Comparison of ENCODE assay signal across 10 cellular contexts in the genomic region with DNA sequence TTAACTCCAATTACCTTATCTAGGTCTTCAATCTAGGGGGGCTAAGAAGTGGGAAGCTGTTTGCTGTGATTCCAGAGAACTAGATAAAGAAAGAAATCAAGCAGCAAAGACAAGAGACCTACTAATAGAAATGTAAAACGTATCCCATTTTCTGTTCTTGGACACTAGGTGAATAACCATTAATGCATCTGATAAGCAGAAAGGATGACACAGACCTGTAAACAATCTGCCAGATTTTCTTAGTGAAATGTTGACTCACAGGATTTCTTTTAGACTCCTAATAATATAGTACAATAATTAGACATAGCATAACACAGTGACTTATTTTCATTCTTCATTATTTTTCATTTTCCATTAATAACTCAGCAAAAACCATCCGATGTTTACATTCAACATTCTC. TPM values are rescaled to one million over a fixed set of nuclear protein-coding genes. Genes with fewer than 3 reads are reported as not detected.
DNase-seq lines count a peak whose midpoint lies in the region; ATAC-seq and TF ChIP-seq lines count a peak whose summit lies in the region.
"Had no signal": no experiment of that assay in that cellular context is flagged by ENCODE, and none has a peak within 500 bp of the region (broad histone marks: within the 10 kb centered on the region; RNA-seq: fewer than 3 reads in every experiment).

No MANE protein-coding gene starts in this region.

- intact Hi-C loops in PC-9 (cut with micrococcal nuclease; ENCODE audit: unreplicated experiment) = no loop called here
- intact Hi-C loops in dorsolateral prefrontal cortex (cut with DNase I) = loop anchor here in 1 of 2 donors (2.0 kb wide), 1 partner anchor 64 kb away; no protein-coding TSS in a partner anchor

- peaks cover 12% of the 10 kb centered on the region for H3K27me3 Mint-ChIP-seq in neural crest cell (ENCODE audit: low read depth)

- BruUV-seq in PC-9 (replicated peaks; lab: Mats Ljungman, UMichigan) = TSS peak; percentile 6

- H3K4me2 ChIP-seq in GM23248 (ENCODE audit: unreplicated experiment) = peak overlapping the region; percentile 92
- peak overlapping the region; percentile 89 for H3K4me2 ChIP-seq in PC-9

- TF ChIP-seq CTCF in PC-9 (conservative IDR thresholded peaks at IDR 0.05) = no peak
- no peak for TF ChIP-seq CTCF in dorsolateral prefrontal cortex (IDR thresholded peaks at IDR 0.05 in 54 of 56, conservative IDR thresholded peaks at IDR 0.05 in 2 of 56; ENCODE audit: low read depth in 1 of 56, partially characterized antibody in 56 of 56)
- TF ChIP-seq CTCF in neural crest cell (conservative IDR thresholded peaks at IDR 0.05) = no peak

- H3K4me1 ChIP-seq in GM23248 (ENCODE audit: insufficient read depth) (peaks cover 7% of the 10 kb centered on the region), PC-9 (replicated peaks; ENCODE audit: insufficient read depth) (peaks cover 19% of the 10 kb centered on the region)

- H4K20me1 ChIP-seq in GM23248 (ENCODE audit: insufficient read depth) (no peaks in the 10 kb centered on the region), PC-9 (ENCODE audit: insufficient read depth) (no peaks in the 10 kb centered on the region)

- peak overlapping the region; percentile 83 for H3K9ac ChIP-seq in GM23248

- no peak overlapping the region for H3K27ac Mint-ChIP-seq in neural crest cell (ENCODE audit: unreplicated experiment)

- in situ Hi-C loops in GM23248 (cut with MboI) = no loop called here
- in situ Hi-C loops in KBM-7 (cut with MboI; ENCODE audit: low pct_unique_long_range_greater_than_20kb, low sequenced_read_pairs) = no loop called here

- CTCF ChIA-PET in PC-9 (lab: Charles Lee) = no interaction called here

- no peaks in the 10 kb centered on the region for H3K27me3 ChIP-seq in GM23248 (replicated peaks; ENCODE audit: insufficient read depth)
- no peaks in the 10 kb centered on the region for H3K27me3 ChIP-seq in PC-9 (ENCODE audit: insufficient read depth, low read depth)
- no peaks in the 10 kb centered on the region for H3K27me3 ChIP-seq in dorsolateral prefrontal cortex
- H3K27me3 ChIP-seq: esophagus muscularis mucosa had no signal

- peak overlapping the region; percentile 93 for H3K4me3 Mint-ChIP-seq in neural crest cell

- WGBS in GM23248 (ENCODE audit: low coverage in 1 of 2, low lambda C conversion rate in 2 of 2, missing lambda C conversion rate in 2 of 2), 2 experiments = 31 to 34% methylated on average over 2 of the region's 2 CpGs

- DNase-seq in GM23248 = peak; percentile 60
- no peak for DNase-seq in PC-9
- no peak for DNase-seq in dorsolateral prefrontal cortex
- DNase-seq in neural crest cell (ENCODE audit: low read depth, low spot score) = no peak
- no peak for DNase-seq in KBM-7
- DNase-seq in NCI-H345 treated with DMSO at 0.1 percent for 48 hours (lab: John Stamatoyannopoulos, UW; ENCODE audit: unreplicated experiment) = no peak
- no peak for DNase-seq in NOMO-1 treated with DMSO at 0.1 percent for 48 hours (lab: John Stamatoyannopoulos, UW; ENCODE audit: unreplicated experiment)
- DNase-seq: activated CD4-positive, alpha-beta T cell treated with anti-CD3 and anti-CD28 coated beads, Interleukin-2, amount 50 U/mL, for 48 hours had no signal

- H3K9me2 ChIP-seq in GM23248 (ENCODE audit: insufficient read depth) (no peaks in the 10 kb centered on the region), PC-9 (ENCODE audit: insufficient read depth) (no peaks in the 10 kb centered on the region)

- H3K27ac ChIP-seq in GM23248 (no peak overlapping the region), PC-9 (no peak overlapping the region), dorsolateral prefrontal cortex (no peak overlapping the region)

- no peaks in the 10 kb centered on the region for H3K9me3 ChIP-seq in GM23248 (ENCODE audit: low read depth)
- H3K9me3 ChIP-seq in PC-9 (ENCODE audit: insufficient read depth, low read depth) = no peaks in the 10 kb centered on the region
- H3K9me3 ChIP-seq: esophagus muscularis mucosa had no signal

- peak overlapping the region; percentile 87 for H3K4me3 ChIP-seq in GM23248
- peak overlapping the region; percentile 85; the same call in 1 of the 2 replicates for H3K4me3 ChIP-seq in PC-9
- H3K4me3 ChIP-seq in dorsolateral prefrontal cortex = peak overlapping the region in 38 of 59 donors; percentile 75 to 97 (median 88)

- POLR2A ChIA-PET in PC-9 (lab: Charles Lee; ENCODE audit: unreplicated experiment) = no interaction called here

- peaks cover 16% of the 10 kb centered on the region for H3K36me3 Mint-ChIP-seq in neural crest cell (ENCODE audit: low read depth)

- H2AFZ ChIP-seq in GM23248 (peak overlapping the region; percentile 99; the same call in 1 of the 2 replicates), PC-9 (no peak overlapping the region)

- no peaks in the 10 kb centered on the region for H3K36me3 ChIP-seq in GM23248 (ENCODE audit: low read depth)
- H3K36me3 ChIP-seq in PC-9 (ENCODE audit: low read depth) = no peaks in the 10 kb centered on the region

- peaks cover 38% of the 10 kb centered on the region for H3K4me1 Mint-ChIP-seq in neural crest cell

- no peak for ATAC-seq in GM21717 (IDR thresholded peaks at IDR 0.05; ENCODE audit: unreplicated experiment)

- H3K79me2 ChIP-seq in GM23248 (ENCODE audit: insufficient read depth) (peaks cover 27% of the 10 kb centered on the region), PC-9 (ENCODE audit: low read depth) (no peaks in the 10 kb centered on the region; the same call in 1 of the 2 replicates)

- peaks cover 14% of the 10 kb centered on the region for H3F3A ChIP-seq in GM23248 (ENCODE audit: insufficient read depth)
- 0 out of 2 replicates have a peak, but pooled peaks cover 4% of the 10 kb centered on the region for H3F3A ChIP-seq in PC-9 (ENCODE audit: insufficient read depth, low read depth)

- no peaks in the 10 kb centered on the region for H3K9me3 Mint-ChIP-seq in neural crest cell

RNA-seq across cellular contexts. Expression of a gene that starts 1.3 kb away (rescaled TPM):
- 7.3 and 9.1 TPM in 2 replicates for total RNA-seq in GM23248 (2014; rRNA removed; shearing (Covaris generic))
- polyA plus RNA-seq in GM23248 (2016; fragmentation: Nextera tagmentation; extraction: Ambion mirVana) = 2.6 and 3.2 TPM in 2 replicates
- total RNA-seq in PC-9 (2021) (7.4 and 8.2 TPM in 2 replicates), dorsolateral prefrontal cortex (10 to 100 TPM in 111 of 120 experiments, 1 to 10 TPM in 9; 7.1 to 18.1 (median 12.9) TPM), neural crest cell (19.0 and 19.4 TPM in 2 replicates)

RNA-seq across cellular contexts. Expression of a gene that starts 23.9 kb away (rescaled TPM):
- total RNA-seq in GM23248 (2014; rRNA removed; shearing (Covaris generic)) = 0.25 and 0.54 TPM in 2 replicates
- 1.7 and 2.0 TPM in 2 replicates for polyA plus RNA-seq in GM23248 (2016; fragmentation: Nextera tagmentation; extraction: Ambion mirVana)
- 1.0 and 1.9 TPM in 2 replicates for total RNA-seq in PC-9 (2021)
- 1 to 10 TPM in 115 of 120 experiments, under 1 TPM in 5; 0.34 to 9.2 (median 2.8) TPM for total RNA-seq in dorsolateral prefrontal cortex
- total RNA-seq in neural crest cell = 1.3 and 1.9 TPM in 2 replicates
